In genomic region chr1:168145184-168146159, GRCh38 we compare ENCODE assay signal across 9 cellular contexts. TPM values are rescaled to one million over a fixed set of nuclear protein-coding genes. Genes with fewer than 3 reads are reported as not detected.
A peak's percentile ranks its signal among the peaks of the same experiment; 100 is the strongest.
DNase-seq lines count a peak whose midpoint lies in the region; ATAC-seq, FAIRE-seq and TF ChIP-seq lines count a peak whose summit lies in the region.
"Had no signal": no experiment of that assay in that cellular context is flagged by ENCODE, and none has a peak within 500 bp of the region (broad histone marks: within the 10 kb centered on the region; RNA-seq: fewer than 3 reads in every experiment).

No MANE protein-coding gene starts in this region.

- peak overlapping the region; percentile 53 for H3K27ac Mint-ChIP-seq in Caco-2 (ENCODE audit: unreplicated experiment)

- H2BK120ac ChIP-seq in H1 (replicated peaks; ENCODE audit: low read depth, low read length): no peak overlapping the region

- TF ChIP-seq RAD21 in H1 (IDR thresholded peaks at IDR 0.05 in 1 of 2, conservative IDR thresholded peaks at IDR 0.05 in 1 of 2; ENCODE audit: low read depth in 2 of 2, low read length in 2 of 2): peak; percentile 50 to 64

- H3K9me3 Mint-ChIP-seq in Caco-2 (ENCODE audit: unreplicated experiment): no peaks in the 10 kb centered on the region

- no peak for TF ChIP-seq POLR2A in H1 (IDR thresholded peaks at IDR 0.05; ENCODE audit: control extremely low read depth in 1 of 2, low read depth in 2 of 2, low read length in 2 of 2)

- no peaks in the 10 kb centered on the region for H3K9me3 ChIP-seq in Caco-2
- H3K9me3 ChIP-seq in H1 (ENCODE audit: insufficient read depth in 2 of 2, low read depth in 1 of 2, low read length in 1 of 2): no peaks in the 10 kb centered on the region

- no peak overlapping the region for H4K5ac ChIP-seq in H1 (ENCODE audit: insufficient read length, low read depth, low read length)

- H4K91ac ChIP-seq in H1 (replicated peaks; ENCODE audit: insufficient read length, low read length): no peak overlapping the region

- no peak overlapping the region for H3K9ac ChIP-seq in H1 (replicated peaks in 1 of 4; ENCODE audit: extremely low read depth in 1 of 4, low read depth in 3 of 4, low read length in 3 of 4)

- intact Hi-C loops in Caco-2 (cut with micrococcal nuclease; ENCODE audit: unreplicated experiment): loop anchor here (1.0 to 10.0 kb wide), 5 partner anchors 9 to 211 kb away; partner anchors contain the start of genes DCAF6, GPR161, MPC2 and TIPRL

- 0 out of 2 replicates have a peak overlapping the region, but pooled peaks have one; percentile 6 for H2BK12ac ChIP-seq in H1 (ENCODE audit: low read depth, low read length)

- H3K27ac ChIP-seq in H1 (ENCODE audit: low read depth, low read length): no peak overlapping the region

- 39 to 100% methylated on average over 1 to 12 of the region's 15 CpGs for WGBS in H1 (ENCODE audit: extremely low coverage in 1 of 2, insufficient coverage in 1 of 2, insufficient read length in 1 of 2, insufficient replicate concordance in 2 of 2, low coverage in 1 of 2, low lambda C conversion rate in 2 of 2, missing lambda C conversion rate in 1 of 2), 2 experiments

- H3K27me3 ChIP-seq in Caco-2 (replicated peaks; ENCODE audit: control insufficient read depth, insufficient read depth, low read length) (no peaks in the 10 kb centered on the region), H1 (replicated peaks in 1 of 4; ENCODE audit: control insufficient read depth in 3 of 4, extremely low read depth in 1 of 4, insufficient read depth in 3 of 4, low read length in 3 of 4) (no peaks in the 10 kb centered on the region)

- peak; percentile 96 to 98 for TF ChIP-seq CTCF in Caco-2 (IDR thresholded peaks at IDR 0.05; ENCODE audit: insufficient read depth in 1 of 2, low read depth in 1 of 2, low read length in 1 of 2, severe bottlenecking in 1 of 2, unreplicated experiment in 1 of 2)
- peak; percentile 80 to 95 (median 88) for TF ChIP-seq CTCF in H1 (IDR thresholded peaks at IDR 0.05; ENCODE audit: control extremely low read depth in 1 of 3, insufficient read depth in 1 of 3, low read depth in 1 of 3, low read length in 3 of 3)

- no peak overlapping the region for H2BK20ac ChIP-seq in H1 (ENCODE audit: low read length)

- ATAC-seq in GM21360 (IDR thresholded peaks at IDR 0.05; ENCODE audit: unreplicated experiment): peak; percentile 96

- H2AFZ ChIP-seq in H1 (ENCODE audit: low read length): peak overlapping the region; percentile 92

- no peaks in the 10 kb centered on the region for H3K79me2 ChIP-seq in H1 (ENCODE audit: control insufficient read depth in 1 of 2, insufficient read depth in 2 of 2, low read length in 2 of 2)

- H3K4me3 ChIP-seq in Caco-2 (ENCODE audit: low read depth, low read length) (no peak overlapping the region), H1 (ENCODE audit: extremely low read depth in 1 of 4, insufficient read depth in 2 of 4, low read depth in 3 of 4, low read length in 4 of 4) (no peak overlapping the region; a peak in 1 of 8 replicates)

- FAIRE-seq in H1 (lab: Jason Lieb, UNC): no peak
- FAIRE-seq: endometrium had no signal

- H4K20me1 ChIP-seq in H1 (replicated peaks in 1 of 2; ENCODE audit: control insufficient read depth in 1 of 2, insufficient read depth in 2 of 2, low read length in 2 of 2): no peaks in the 10 kb centered on the region

- no peak overlapping the region for H2AK5ac ChIP-seq in H1 (ENCODE audit: low read depth, low read length)

- DNase-seq in Caco-2 (peak; percentile 93 to 95), HPDE6-E6E7 (ENCODE audit: extremely low spot score) (peak; percentile 94), NOMO-1 (lab: John Stamatoyannopoulos, UW; ENCODE audit: unreplicated experiment in 2 of 2) (peak; percentile 76 to 78), H1 (ENCODE audit: low read depth in 1 of 2, low spot score in 2 of 2) (peak; percentile 79 to 97), mesenteric fat pad (ENCODE audit: low spot score) (peak; percentile 93)
- DNase-seq in activated CD8-positive, alpha-beta memory T cell treated with anti-CD3 and anti-CD28 coated beads for 24 hours: peak; percentile 95
- peak; percentile 73 to 74 for DNase-seq in stimulated activated CD8-positive, alpha-beta memory T cell treated with anti-CD3 and anti-CD28 coated beads, Interleukin-4, amount 100 ng/mL, for 1 hour (ENCODE audit: low read depth in 2 of 2, low spot score in 1 of 2)

- no peak overlapping the region for H3K4ac ChIP-seq in H1 (replicated peaks; ENCODE audit: insufficient read length, low read depth, low read length)

- no peak overlapping the region for H2BK15ac ChIP-seq in H1 (ENCODE audit: low read length)

- no peaks in the 10 kb centered on the region for H3K36me3 ChIP-seq in Caco-2 (ENCODE audit: control insufficient read depth, insufficient read depth, low read length)
- no peaks in the 10 kb centered on the region for H3K36me3 ChIP-seq in H1 (ENCODE audit: control insufficient read depth in 2 of 4, insufficient read depth in 4 of 4, low read length in 3 of 4)

- no peak overlapping the region for H3K18ac ChIP-seq in H1 (ENCODE audit: extremely low read depth, low read length)

- POLR2A ChIA-PET in Caco-2 (lab: Charles Lee) (no interaction called here), H1 (lab: Charles Lee; ENCODE audit: partially characterized antibody) (interaction anchor here (0.8 to 1.0 kb wide), 3 partner anchors 9 to 16 kb away, joined by 3 to 5 read pairs (median 3); partner anchors contain the start of gene GPR161)

- no peak for TF ChIP-seq EP300 in H1 (IDR thresholded peaks at IDR 0.05; ENCODE audit: borderline replicate concordance in 1 of 2, low read depth in 2 of 2, low read length in 2 of 2)

- no peak overlapping the region for H2BK5ac ChIP-seq in H1 (ENCODE audit: low read depth, low read length)

- peak overlapping the region; percentile 68 for H3K4me3 Mint-ChIP-seq in Caco-2 (ENCODE audit: unreplicated experiment)

- H4K8ac ChIP-seq in H1 (ENCODE audit: extremely low read depth, insufficient read depth, low read length): no peak overlapping the region

- H3K4me2 ChIP-seq in H1 (ENCODE audit: insufficient read depth in 1 of 2, low read depth in 2 of 2, low read length in 2 of 2): 0 out of 4 replicates have a peak overlapping the region, but pooled peaks of 1 of the 2 experiments have one; percentile 2

- no peaks in the 10 kb centered on the region for H3K79me1 ChIP-seq in H1 (ENCODE audit: low read depth, low read length)

- BruUV-seq in Caco-2 (replicated peaks; lab: Mats Ljungman, UMichigan): no TSS peak

- H3K14ac ChIP-seq in H1 (ENCODE audit: insufficient read length): no peak overlapping the region

- H3K4me1 ChIP-seq in Caco-2 (peaks cover 36% of the 10 kb centered on the region), H1 (replicated peaks in 1 of 4; ENCODE audit: control insufficient read depth in 3 of 4, insufficient read depth in 4 of 4, low read length in 3 of 4) (peaks cover 0 to 2% (median 0%) of the 10 kb centered on the region in 4 experiments; a peak in 1 of 7 replicates)

- H3K23ac ChIP-seq in H1 (ENCODE audit: insufficient read length): no peak overlapping the region

- no peaks in the 10 kb centered on the region for H3K23me2 ChIP-seq in H1 (ENCODE audit: low read depth, low read length)

- no peak overlapping the region for H3K56ac ChIP-seq in H1 (replicated peaks; ENCODE audit: insufficient read length, low read depth, low read length)

- peaks cover 20% of the 10 kb centered on the region for H3K36me3 Mint-ChIP-seq in Caco-2 (ENCODE audit: insufficient read depth, unreplicated experiment)

- CTCF ChIA-PET in Caco-2 (lab: Charles Lee) (interaction anchor here (0.6 to 0.7 kb wide), 2 partner anchors 9 to 63 kb away, joined by 3 to 4 read pairs; partner anchors contain the start of gene GPR161), H1 (lab: Charles Lee; ENCODE audit: partially characterized antibody) (interaction anchor here (0.7 to 3.0 kb wide), 27 partner anchors 9 to 286 kb away, joined by 3 to 14 read pairs (median 4); partner anchors contain the start of gene GPR161)

- H3K27me3 Mint-ChIP-seq in Caco-2 (ENCODE audit: insufficient read depth, unreplicated experiment): no peaks in the 10 kb centered on the region

- peaks cover 32% of the 10 kb centered on the region for H3K4me1 Mint-ChIP-seq in Caco-2 (ENCODE audit: low read depth, unreplicated experiment)

TF ChIP-seq in H1, 55 proteins besides CTCF, POLR2A, EP300 and RAD21 (continues in another document):
- TF ChIP-seq TCF12 (IDR thresholded peaks at IDR 0.05; ENCODE audit: low read depth, low read length) (0 out of 2 replicates have a peak, but pooled peaks have one; percentile 28), CREB1 (IDR thresholded peaks at IDR 0.05) (no peak), JUN (IDR thresholded peaks at IDR 0.05; ENCODE audit: low read depth, low read length) (no peak)

RNA-seq across cellular contexts. Expression of gene GPR161, which starts 8.7 kb away (rescaled TPM):
- total RNA-seq in Caco-2 (2022) (38.2 and 42.7 TPM in 2 replicates), mesenteric fat pad (6.2 TPM)
- total RNA-seq in H1 (2021; fragmentation: NEBNext Ultra II Directional; extraction: Animal tissue kit (Norgen Biotek cat#: 25700)): 16.8 and 17.3 TPM in 2 replicates
- polyA plus RNA-seq in H1 (2011; rRNA removed): 13.7 and 17.6 TPM in 2 replicates
- polyA plus RNA-seq in H1 (2011; cell fraction: cytosol; rRNA removed): 10.7 TPM
- polyA plus RNA-seq in H1 (2011; cell fraction: nucleus; rRNA removed): 27.0 TPM
- 10.6 to 12.4 TPM (median 11.7 TPM) in 4 replicates for polyA plus RNA-seq in H1 (2012, experiment 1 of 2)
- 6.1 TPM for polyA plus RNA-seq in H1 (2012, experiment 2 of 2)
- polyA plus RNA-seq in H1 (2013, experiment 1 of 2): 8.6 TPM
- polyA plus RNA-seq in H1 (2013, experiment 2 of 2): 8.9 TPM
- 50.2 and 61.7 TPM in 2 replicates for polyA minus RNA-seq in H1 (2011; rRNA and poly(A)+ RNA removed)
- polyA minus RNA-seq in H1 (2011; cell fraction: cytosol; rRNA and poly(A)+ RNA removed): 11.3 TPM
- polyA minus RNA-seq in H1 (2011; cell fraction: nucleus; rRNA and poly(A)+ RNA removed): 25.8 TPM

RNA-seq across cellular contexts. Expression of gene TIPRL, which starts 33.3 kb away (rescaled TPM):
- total RNA-seq in Caco-2 (2022) (35.7 and 38.1 TPM in 2 replicates), mesenteric fat pad (29.9 TPM)
- total RNA-seq in H1 (2021; fragmentation: NEBNext Ultra II Directional; extraction: Animal tissue kit (Norgen Biotek cat#: 25700)): 23.8 and 27.4 TPM in 2 replicates
- 4.8 and 8.1 TPM in 2 replicates for polyA plus RNA-seq in H1 (2011; rRNA removed)
- 11.4 TPM for polyA plus RNA-seq in H1 (2011; cell fraction: cytosol; rRNA removed)
- polyA plus RNA-seq in H1 (2011; cell fraction: nucleus; rRNA removed): 1.7 TPM
- polyA plus RNA-seq in H1 (2012, experiment 1 of 2): 12.2 to 24.4 TPM (median 15.1 TPM) in 4 replicates
- polyA plus RNA-seq in H1 (2012, experiment 2 of 2): 3.8 TPM
- 15.4 TPM for polyA plus RNA-seq in H1 (2013, experiment 1 of 2)
- 15.3 TPM for polyA plus RNA-seq in H1 (2013, experiment 2 of 2)
- 6.2 and 8.7 TPM in 2 replicates for polyA minus RNA-seq in H1 (2011; rRNA and poly(A)+ RNA removed)
- 7.8 TPM for polyA minus RNA-seq in H1 (2011; cell fraction: cytosol; rRNA and poly(A)+ RNA removed)
- 4.8 TPM for polyA minus RNA-seq in H1 (2011; cell fraction: nucleus; rRNA and poly(A)+ RNA removed)
